23 cellular contexts compared by ENCODE assay signal in the genomic region with DNA sequence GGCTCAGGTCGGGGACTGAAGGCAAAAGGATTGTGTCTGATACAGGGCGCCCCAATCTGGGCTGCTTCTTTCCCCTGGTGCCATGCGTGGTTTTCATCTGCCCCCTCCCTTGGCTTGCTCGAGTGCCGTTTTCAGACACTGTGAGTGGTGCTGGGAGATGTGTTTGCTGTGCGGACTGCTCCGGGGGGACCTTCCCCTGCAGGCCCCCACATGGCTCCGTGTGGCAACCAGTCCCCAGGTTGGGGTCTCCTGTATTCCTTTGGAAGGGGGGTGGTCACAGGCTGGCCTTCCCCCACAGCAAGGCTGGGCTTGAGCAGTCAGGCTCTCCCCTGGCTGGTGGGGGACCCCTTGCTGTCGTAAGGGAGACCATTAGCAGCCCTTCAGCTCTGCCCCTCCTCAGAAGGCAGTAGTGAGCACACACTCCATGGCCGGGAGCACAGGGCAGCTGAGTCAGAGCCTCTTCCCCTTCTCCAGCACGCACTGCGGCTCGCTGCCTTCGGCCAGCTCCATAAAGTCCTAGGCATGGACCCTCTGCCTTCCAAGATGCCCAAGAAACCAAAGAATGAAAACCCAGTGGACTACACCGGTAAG.
"Had no signal": no experiment of that assay in that cellular context is flagged by ENCODE, and none has a peak within 500 bp of the region (broad histone marks: within the 10 kb centered on the region; RNA-seq: fewer than 3 reads in every experiment).

No MANE protein-coding gene starts in this region.

- H3K27me3 ChIP-seq: hepatocyte, stomach had no signal

- H3K27me3 Mint-ChIP-seq: activated CD4-positive, alpha-beta T cell treated with anti-CD3 and anti-CD28 coated beads, Interleukin-2, amount 10 ng/mL, durations not matched to agents 24 days and 14 days; activated T-cell treated with anti-CD3 and anti-CD28 coated beads, Interleukin-2, amount 50 U/mL, for 24 hours; dendritic cell treated with granulocyte-macrophage colony-stimulating factor and Interleukin-4, amounts not matched to agents 40 ng/mL and 50 ng/mL, for 4 days; natural killer cell treated with Interleukin-12 subunit alpha and Interleukin-12 subunit beta and Interleukin-15 and Interleukin-18, amount 100 ng/mL, for 72 hours; progenitor cell of endocrine pancreas; type B pancreatic cell had no signal

- FAIRE-seq: islet of Langerhans had no signal

- H2AFZ ChIP-seq: hepatocyte had no signal

- H3K4me2 ChIP-seq: hepatocyte had no signal

- ATAC-seq: activated CD8-positive, alpha-beta T cell treated with anti-CD3 and anti-CD28 coated beads, Interleukin-2, amount 10 ng/mL, durations not matched to agents 7 days and 5 days; left colon; natural killer cell treated with Interleukin-12 subunit alpha and Interleukin-12 subunit beta and Interleukin-15 and Interleukin-18, amount 100 ng/mL, for 72 hours had no signal

- H3K4me3 ChIP-seq: hepatocyte, lung, stomach had no signal

- H3K4me3 Mint-ChIP-seq: activated CD4-positive, alpha-beta T cell treated with anti-CD3 and anti-CD28 coated beads, Interleukin-2, amount 10 ng/mL, durations not matched to agents 24 days and 14 days; activated CD8-positive, alpha-beta T cell treated with anti-CD3 and anti-CD28 coated beads, Interleukin-2, amount 10 ng/mL, durations not matched to agents 7 days and 5 days; activated T-cell treated with anti-CD3 and anti-CD28 coated beads, Interleukin-2, amount 50 U/mL, for 24 hours; dendritic cell treated with granulocyte-macrophage colony-stimulating factor and Interleukin-4, amounts not matched to agents 40 ng/mL and 50 ng/mL, for 4 days; mesothelial cell of epicardium; natural killer cell treated with Interleukin-12 subunit alpha and Interleukin-12 subunit beta and Interleukin-15 and Interleukin-18, amount 100 ng/mL, for 72 hours; type B pancreatic cell had no signal

- H3K9me3 ChIP-seq: stomach had no signal

- H3K27ac Mint-ChIP-seq: activated CD4-positive, alpha-beta T cell treated with anti-CD3 and anti-CD28 coated beads, Interleukin-2, amount 10 ng/mL, durations not matched to agents 24 days and 14 days; activated CD8-positive, alpha-beta T cell treated with anti-CD3 and anti-CD28 coated beads, Interleukin-2, amount 10 ng/mL, durations not matched to agents 7 days and 5 days; dendritic cell treated with granulocyte-macrophage colony-stimulating factor and Interleukin-4, amounts not matched to agents 40 ng/mL and 50 ng/mL, for 4 days; mesothelial cell of epicardium; natural killer cell treated with Interleukin-12 subunit alpha and Interleukin-12 subunit beta and Interleukin-15 and Interleukin-18, amount 100 ng/mL, for 72 hours; type B pancreatic cell had no signal

- H3K9me3 Mint-ChIP-seq: activated CD4-positive, alpha-beta T cell treated with anti-CD3 and anti-CD28 coated beads, Interleukin-2, amount 10 ng/mL, durations not matched to agents 24 days and 14 days; activated T-cell treated with anti-CD3 and anti-CD28 coated beads, Interleukin-2, amount 50 U/mL, for 24 hours; dendritic cell treated with granulocyte-macrophage colony-stimulating factor and Interleukin-4, amounts not matched to agents 40 ng/mL and 50 ng/mL, for 4 days; mesothelial cell of epicardium; natural killer cell treated with Interleukin-12 subunit alpha and Interleukin-12 subunit beta and Interleukin-15 and Interleukin-18, amount 100 ng/mL, for 72 hours; type B pancreatic cell had no signal

- H3K27ac ChIP-seq: epithelial cell of prostate, hepatocyte, stomach had no signal

- H3K4me1 Mint-ChIP-seq: activated CD4-positive, alpha-beta T cell treated with anti-CD3 and anti-CD28 coated beads, Interleukin-2, amount 10 ng/mL, durations not matched to agents 24 days and 14 days; mesothelial cell of epicardium had no signal

- DNase-seq: activated CD4-positive, alpha-beta T cell treated with anti-CD3 and anti-CD28 coated beads, Interleukin-2, amount 10 ng/mL, durations not matched to agents 24 days and 14 days; activated CD8-positive, alpha-beta T cell treated with anti-CD3 and anti-CD28 coated beads, Interleukin-2, amount 10 ng/mL, durations not matched to agents 7 days and 5 days; activated naive CD4-positive, alpha-beta T cell treated with anti-CD3 and anti-CD28 coated beads, Interleukin-2, amount 50 U/mL, for 16 hours; activated T-cell treated with anti-CD3 and anti-CD28 coated beads, Interleukin-2, amount 50 U/mL, for 24 hours; effector memory CD4-positive, alpha-beta T cell; foreskin fibroblast; left colon; occipital lobe; stimulated activated CD4-positive, alpha-beta T cell treated with anti-CD3 and anti-CD28 coated beads, Interleukin-12 subunit alpha, Interleukin-12 subunit beta, amount 100 ng/mL, for 4 hours; stimulated activated CD4-positive, alpha-beta T cell treated with anti-CD3 and anti-CD28 coated beads, Interleukin-1b, Interleukin-23, amount 100 ng/mL, for 48 hours; stimulated activated CD8-positive, alpha-beta memory T cell treated with anti-CD3 and anti-CD28 coated beads, Interleukin-4, amount 100 ng/mL, for 48 hours; stomach; T-helper 1 cell; T1000 had no signal
